1 cellular context compared by ENCODE assay signal in the genomic region with DNA sequence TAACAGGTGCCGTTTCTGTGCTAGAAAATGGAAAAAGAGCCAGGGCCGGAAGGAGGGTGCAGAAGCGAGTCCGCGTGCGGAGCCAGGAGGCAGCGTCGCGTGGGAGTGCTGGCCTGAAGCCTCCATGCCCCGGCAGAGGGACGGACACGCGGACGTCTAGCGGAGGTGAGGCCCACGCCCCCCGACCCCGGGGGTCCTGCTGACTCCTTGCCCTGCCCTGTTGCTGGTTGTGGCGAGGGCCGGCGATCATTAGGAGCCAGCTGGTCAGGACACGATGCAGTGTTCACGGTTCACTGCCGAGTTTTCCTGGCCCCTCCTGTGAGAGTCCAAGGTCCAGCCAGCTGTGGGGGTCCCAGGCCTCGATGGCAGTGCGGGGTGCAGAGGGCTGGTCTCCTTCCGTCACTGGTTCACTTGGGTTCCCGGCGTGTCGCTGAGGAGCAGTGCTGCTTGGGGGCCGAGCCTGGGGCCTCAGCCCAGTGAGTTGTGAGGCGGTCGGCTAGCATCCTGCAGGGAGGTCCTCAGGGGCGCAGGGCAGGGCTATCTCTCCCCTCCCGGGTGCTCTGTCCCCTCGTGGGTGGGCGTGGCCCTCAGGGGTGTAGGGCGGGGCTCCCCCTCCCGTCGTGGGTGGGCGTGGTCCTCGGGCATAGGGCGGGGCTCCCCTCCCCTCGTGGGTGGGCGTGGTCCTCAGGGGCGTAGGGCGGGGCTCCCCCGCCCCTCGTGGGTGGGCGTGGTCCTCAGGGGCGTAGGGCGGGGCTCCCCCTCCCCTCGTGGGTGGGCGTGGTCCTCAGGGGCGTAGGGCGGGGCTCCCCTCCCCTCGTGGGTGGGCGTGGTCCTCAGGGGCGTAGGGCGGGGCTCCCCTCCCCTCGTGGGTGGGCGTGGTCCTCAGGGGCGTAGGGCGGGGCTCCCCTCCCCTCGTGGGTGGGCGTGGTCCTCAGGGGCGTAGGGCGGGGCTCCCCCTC. TPM values are rescaled to one million over a fixed set of nuclear protein-coding genes. Genes with fewer than 3 reads are reported as not detected.
"Had no signal": no experiment of that assay in that cellular context is flagged by ENCODE, and none has a peak within 500 bp of the region (broad histone marks: within the 10 kb centered on the region; RNA-seq: fewer than 3 reads in every experiment).

No MANE protein-coding gene starts in this region.

RNA-seq across cellular contexts. Expression of a gene that starts 42.3 kb away (rescaled TPM):
- total RNA-seq: myocyte had no signal
